23 cellular contexts compared by ENCODE assay signal in the genomic region with DNA sequence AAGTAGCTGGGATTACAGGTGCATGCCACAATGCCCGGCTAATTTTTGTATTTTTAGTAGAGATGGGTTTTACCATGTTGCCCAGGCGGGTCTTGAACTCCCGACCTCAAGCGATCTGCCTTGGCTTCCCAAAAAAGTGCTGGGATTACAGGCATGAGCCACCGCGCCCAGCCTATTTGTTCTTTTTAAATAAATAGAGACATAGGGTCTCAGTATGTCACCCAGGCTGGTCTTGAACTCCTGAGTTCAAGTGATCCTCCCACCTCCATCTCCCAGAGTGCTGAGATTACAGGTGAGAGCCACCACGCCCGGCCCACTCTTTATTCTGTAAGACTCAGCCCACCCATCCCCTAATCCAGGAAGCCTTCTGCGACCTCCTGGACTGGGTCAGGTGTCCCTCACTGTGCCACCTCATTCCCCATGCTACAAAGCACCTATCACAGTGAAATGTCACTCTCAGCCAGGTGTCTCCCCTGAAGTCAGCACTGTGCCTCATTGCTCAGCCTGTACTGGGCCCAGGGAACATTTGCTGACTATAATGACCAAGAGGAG. TPM values are rescaled to one million over a fixed set of nuclear protein-coding genes. Genes with fewer than 3 reads are reported as not detected.
A peak's percentile ranks its signal among the peaks of the same experiment; 100 is the strongest.
DNase-seq lines count a peak whose midpoint lies in the region; ATAC-seq and TF ChIP-seq lines count a peak whose summit lies in the region.
"Had no signal": no experiment of that assay in that cellular context is flagged by ENCODE, and none has a peak within 500 bp of the region (broad histone marks: within the 10 kb centered on the region; RNA-seq: fewer than 3 reads in every experiment).

No MANE protein-coding gene starts in this region.

- H3K36me3 ChIP-seq in endodermal cell (ENCODE audit: control insufficient read depth, insufficient read depth, low read length) (peaks cover 15% of the 10 kb centered on the region), neutrophil (peaks cover 47% of the 10 kb centered on the region), tibial nerve (peaks cover 0 to 38% (median 4%) of the 10 kb centered on the region in 3 donors)
- H3K36me3 ChIP-seq: MG63 had no signal

- H3K9me3 ChIP-seq in endodermal cell (ENCODE audit: control insufficient read depth, low read length) (no peaks in the 10 kb centered on the region), neutrophil (no peaks in the 10 kb centered on the region), tibial nerve (no peaks in the 10 kb centered on the region)
- H3K9me3 ChIP-seq: MG63, upper lobe of right lung had no signal

- H3K27me3 Mint-ChIP-seq in activated naive CD4-positive, alpha-beta T cell treated with anti-CD3 and anti-CD28 coated beads, Interleukin-2, amount 10 ng/mL, durations not matched to agents 7 days and 5 days: peaks cover 20% of the 10 kb centered on the region
- H3K27me3 Mint-ChIP-seq in activated naive CD4-positive, alpha-beta T cell treated with anti-CD3 and anti-CD28 coated beads for 36 hours (ENCODE audit: low read depth): no peaks in the 10 kb centered on the region
- no peaks in the 10 kb centered on the region for H3K27me3 Mint-ChIP-seq in endodermal cell (ENCODE audit: insufficient read depth)
- H3K27me3 Mint-ChIP-seq in stimulated activated naive CD8-positive, alpha-beta T cell treated with anti-CD3 and anti-CD28 coated beads, Interleukin-15, amount 100 ng/mL, for 72 hours: no peaks in the 10 kb centered on the region
- H3K27me3 Mint-ChIP-seq: activated CD4-positive, alpha-beta memory T cell treated with anti-CD3 and anti-CD28 coated beads for 36 hours; dendritic cell treated with granulocyte-macrophage colony-stimulating factor and Interleukin-4, amounts not matched to agents 40 ng/mL and 50 ng/mL, for 4 days; stimulated activated memory B cell treated with anti-CD40 and anti-IgM and Interleukin-4, amounts not matched to agents 10 μg/mL and 1 μg/mL and 100 μg/mL, for 72 hours had no signal

- H3K27ac Mint-ChIP-seq in activated naive CD4-positive, alpha-beta T cell treated with anti-CD3 and anti-CD28 coated beads, Interleukin-2, amount 10 ng/mL, durations not matched to agents 7 days and 5 days: no peak overlapping the region
- no peak overlapping the region for H3K27ac Mint-ChIP-seq in activated naive CD4-positive, alpha-beta T cell treated with anti-CD3 and anti-CD28 coated beads for 36 hours
- no peak overlapping the region for H3K27ac Mint-ChIP-seq in endodermal cell
- no peak overlapping the region for H3K27ac Mint-ChIP-seq in stimulated activated naive CD8-positive, alpha-beta T cell treated with anti-CD3 and anti-CD28 coated beads, Interleukin-15, amount 100 ng/mL, for 72 hours
- H3K27ac Mint-ChIP-seq: activated CD4-positive, alpha-beta memory T cell treated with anti-CD3 and anti-CD28 coated beads for 36 hours; activated naive CD4-positive, alpha-beta T cell treated with anti-CD3 and anti-CD28 coated beads, Interleukin-2, amount 50 U/mL, for 72 hours; stimulated activated memory B cell treated with anti-CD40 and anti-IgM and Interleukin-4, amounts not matched to agents 10 μg/mL and 1 μg/mL and 100 μg/mL, for 72 hours had no signal

- TF ChIP-seq POLR2A in tibial nerve (IDR thresholded peaks at IDR 0.05): no peak

- WGBS in endodermal cell (ENCODE audit: insufficient coverage in 1 of 2, insufficient read length in 1 of 2), 2 experiments: 95 to 100% methylated on average over 4 to 9 of the region's 9 CpGs
- WGBS in tibial nerve, 2 donors: 94 to 98% methylated on average over 9 of the region's 9 CpGs

- no peak for ATAC-seq in GM18861 (IDR thresholded peaks at IDR 0.05; ENCODE audit: unreplicated experiment)
- ATAC-seq in stimulated activated naive CD8-positive, alpha-beta T cell treated with anti-CD3 and anti-CD28 coated beads, Interleukin-15, amount 100 ng/mL, for 72 hours: no peak
- ATAC-seq: activated naive CD4-positive, alpha-beta T cell treated with anti-CD3 and anti-CD28 coated beads, Interleukin-2, amount 50 U/mL, for 72 hours; stimulated activated memory B cell treated with anti-CD40 and anti-IgM and Interleukin-4, amounts not matched to agents 10 μg/mL and 1 μg/mL and 100 μg/mL, for 72 hours; upper lobe of right lung had no signal

- CTCF ChIA-PET in activated naive CD4-positive, alpha-beta T cell treated with anti-CD3 and anti-CD28 coated beads, Interleukin-2, amount 10 ng/mL, durations not matched to agents 7 days and 5 days (lab: Charles Lee): interaction anchor here (1.3 to 2.2 kb wide), 2 partner anchors 29 to 322 kb away, joined by 3 to 8 read pairs; no protein-coding TSS in a partner anchor
- CTCF ChIA-PET in activated naive CD4-positive, alpha-beta T cell treated with anti-CD3 and anti-CD28 coated beads for 36 hours (lab: Charles Lee): interaction anchor here (2.5 kb wide), 1 partner anchor 29 kb away, joined by 5 read pairs; no protein-coding TSS in a partner anchor

- no peak for TF ChIP-seq EP300 in tibial nerve (IDR thresholded peaks at IDR 0.05)

- intact Hi-C loops in activated naive CD4-positive, alpha-beta T cell treated with anti-CD3 and anti-CD28 coated beads for 36 hours (cut with micrococcal nuclease): loop anchor here (5.0 to 10.0 kb wide), 2 partner anchors 74 to 243 kb away; a partner anchor contains a TSS

- H3K36me3 Mint-ChIP-seq in activated naive CD4-positive, alpha-beta T cell treated with anti-CD3 and anti-CD28 coated beads, Interleukin-2, amount 10 ng/mL, durations not matched to agents 7 days and 5 days: peaks cover 16% of the 10 kb centered on the region
- H3K36me3 Mint-ChIP-seq in activated naive CD4-positive, alpha-beta T cell treated with anti-CD3 and anti-CD28 coated beads for 36 hours (ENCODE audit: low read depth): peaks cover 3% of the 10 kb centered on the region
- H3K36me3 Mint-ChIP-seq in endodermal cell (ENCODE audit: low read depth): peaks cover 23% of the 10 kb centered on the region

- no peak overlapping the region for H3K9ac ChIP-seq in endodermal cell (ENCODE audit: extremely low read depth, low read length, poor library complexity, severe bottlenecking)

- peaks cover 9% of the 10 kb centered on the region for H3K4me1 ChIP-seq in endodermal cell (ENCODE audit: control insufficient read depth, insufficient read depth, low read length)
- peaks cover 29 to 33% of the 10 kb centered on the region in 2 experiments for H3K4me1 ChIP-seq in neutrophil (ENCODE audit: control insufficient read depth in 1 of 2, insufficient read depth in 1 of 2, low read depth in 1 of 2, low read length in 1 of 2)
- H3K4me1 ChIP-seq in tibial nerve: peaks cover 0 to 56% (median 28%) of the 10 kb centered on the region in 4 donors

- peaks cover 18% of the 10 kb centered on the region for H3K4me1 Mint-ChIP-seq in activated naive CD4-positive, alpha-beta T cell treated with anti-CD3 and anti-CD28 coated beads, Interleukin-2, amount 10 ng/mL, durations not matched to agents 7 days and 5 days
- H3K4me1 Mint-ChIP-seq in activated naive CD4-positive, alpha-beta T cell treated with anti-CD3 and anti-CD28 coated beads for 36 hours (ENCODE audit: low read depth): peaks cover 19% of the 10 kb centered on the region
- H3K4me1 Mint-ChIP-seq in endodermal cell: peaks cover 22% of the 10 kb centered on the region
- peaks cover 51% of the 10 kb centered on the region for H3K4me1 Mint-ChIP-seq in stimulated activated naive CD8-positive, alpha-beta T cell treated with anti-CD3 and anti-CD28 coated beads, Interleukin-15, amount 100 ng/mL, for 72 hours

- no peaks in the 10 kb centered on the region for H3K9me3 Mint-ChIP-seq in activated naive CD4-positive, alpha-beta T cell treated with anti-CD3 and anti-CD28 coated beads, Interleukin-2, amount 10 ng/mL, durations not matched to agents 7 days and 5 days
- H3K9me3 Mint-ChIP-seq in activated naive CD4-positive, alpha-beta T cell treated with anti-CD3 and anti-CD28 coated beads for 36 hours: no peaks in the 10 kb centered on the region
- no peaks in the 10 kb centered on the region for H3K9me3 Mint-ChIP-seq in endodermal cell
- H3K9me3 Mint-ChIP-seq in stimulated activated naive CD8-positive, alpha-beta T cell treated with anti-CD3 and anti-CD28 coated beads, Interleukin-15, amount 100 ng/mL, for 72 hours: no peaks in the 10 kb centered on the region
- H3K9me3 Mint-ChIP-seq: activated CD4-positive, alpha-beta memory T cell treated with anti-CD3 and anti-CD28 coated beads for 36 hours; activated naive CD4-positive, alpha-beta T cell treated with anti-CD3 and anti-CD28 coated beads, Interleukin-2, amount 50 U/mL, for 72 hours; dendritic cell treated with granulocyte-macrophage colony-stimulating factor and Interleukin-4, amounts not matched to agents 40 ng/mL and 50 ng/mL, for 4 days; stimulated activated memory B cell treated with anti-CD40 and anti-IgM and Interleukin-4, amounts not matched to agents 10 μg/mL and 1 μg/mL and 100 μg/mL, for 72 hours had no signal

- TF ChIP-seq CTCF in endodermal cell (conservative IDR thresholded peaks at IDR 0.05) (no peak), neutrophil (IDR thresholded peaks at IDR 0.05) (no peak), tibial nerve (IDR thresholded peaks at IDR 0.05) (no peak)

- no peak overlapping the region for H3K4me3 Mint-ChIP-seq in activated naive CD4-positive, alpha-beta T cell treated with anti-CD3 and anti-CD28 coated beads, Interleukin-2, amount 10 ng/mL, durations not matched to agents 7 days and 5 days
- H3K4me3 Mint-ChIP-seq in activated naive CD4-positive, alpha-beta T cell treated with anti-CD3 and anti-CD28 coated beads for 36 hours: no peak overlapping the region
- no peak overlapping the region for H3K4me3 Mint-ChIP-seq in endodermal cell
- peak overlapping the region in 1 of 2 donors; percentile 38 for H3K4me3 Mint-ChIP-seq in stimulated activated naive CD8-positive, alpha-beta T cell treated with anti-CD3 and anti-CD28 coated beads, Interleukin-15, amount 100 ng/mL, for 72 hours
- H3K4me3 Mint-ChIP-seq: activated CD4-positive, alpha-beta memory T cell treated with anti-CD3 and anti-CD28 coated beads for 36 hours; dendritic cell treated with granulocyte-macrophage colony-stimulating factor and Interleukin-4, amounts not matched to agents 40 ng/mL and 50 ng/mL, for 4 days; stimulated activated memory B cell treated with anti-CD40 and anti-IgM and Interleukin-4, amounts not matched to agents 10 μg/mL and 1 μg/mL and 100 μg/mL, for 72 hours had no signal

- no peaks in the 10 kb centered on the region for H3K27me3 ChIP-seq in endodermal cell (ENCODE audit: control insufficient read depth, insufficient read depth, low read length, poor library complexity, severe bottlenecking)
- no peaks in the 10 kb centered on the region for H3K27me3 ChIP-seq in neutrophil
- no peaks in the 10 kb centered on the region for H3K27me3 ChIP-seq in tibial nerve
- H3K27me3 ChIP-seq: MG63, upper lobe of right lung had no signal

- DNase-seq in activated naive CD4-positive, alpha-beta T cell treated with anti-CD3 and anti-CD28 coated beads, Interleukin-2, amount 10 ng/mL, durations not matched to agents 7 days and 5 days: peak; percentile 19
- DNase-seq in activated naive CD4-positive, alpha-beta T cell treated with anti-CD3 and anti-CD28 coated beads for 36 hours: no peak
- DNase-seq in endodermal cell: peak; percentile 47
- no peak for DNase-seq in tibial nerve (ENCODE audit: low spot score in 2 of 2)
- no peak for DNase-seq in stimulated activated naive CD8-positive, alpha-beta T cell treated with anti-CD3 and anti-CD28 coated beads, Interleukin-15, amount 100 ng/mL, for 72 hours
- no peak for DNase-seq in HK-2 (ENCODE audit: unreplicated experiment)
- DNase-seq: activated CD4-positive, alpha-beta memory T cell treated with anti-CD3 and anti-CD28 coated beads for 36 hours; activated T-cell treated with anti-CD3 and anti-CD28 coated beads, Interleukin-2, amount 50 U/mL, for 48 hours; C1 segment of cervical spinal cord; DMS 273 treated with DMSO at 0.1 percent for 48 hours; GDM1; IMR-90; MG63; midbrain; SIG-M5; T-helper 1 cell had no signal

- H3K27ac ChIP-seq in endodermal cell (ENCODE audit: low read depth, low read length) (no peak overlapping the region), neutrophil (peak overlapping the region; percentile 21), tibial nerve (peak overlapping the region in 3 of 4 donors; percentile 93 to 99 (median 99))
- H3K27ac ChIP-seq: HL-60, upper lobe of right lung had no signal

- no peak overlapping the region for H3K4me3 ChIP-seq in endodermal cell (ENCODE audit: low read length)
- no peak overlapping the region for H3K4me3 ChIP-seq in neutrophil (ENCODE audit: low read depth in 1 of 2, low read length in 1 of 2)
- no peak overlapping the region for H3K4me3 ChIP-seq in tibial nerve
- H3K4me3 ChIP-seq: MG63, upper lobe of right lung had no signal

RNA-seq across cellular contexts. Expression of a gene that starts 2.8 kb away (rescaled TPM):
- 10 to 100 TPM; 17.0 to 22.4 TPM for total RNA-seq in activated naive CD4-positive, alpha-beta T cell treated with anti-CD3 and anti-CD28 coated beads for 36 hours
- total RNA-seq in endodermal cell (10 to 100 TPM; 18.8 to 19.1 TPM), tibial nerve (100 to 1,000 TPM in 1 of 4 donors, 10 to 100 TPM in 3; 38.7 to 108 (median 53.2) TPM)
- 28.4 TPM for polyA plus RNA-seq in endodermal cell (2013, experiment 1 of 2)
- 30.6 TPM for polyA plus RNA-seq in endodermal cell (2013, experiment 2 of 2)

RNA-seq across cellular contexts. Expression of a gene that starts 56.2 kb away (rescaled TPM):
- 10 to 100 TPM; 27.6 to 28.1 TPM for total RNA-seq in activated naive CD4-positive, alpha-beta T cell treated with anti-CD3 and anti-CD28 coated beads for 36 hours
- total RNA-seq in endodermal cell (10 to 100 TPM; 69.8 to 72.0 TPM), tibial nerve (10 to 100 TPM in 3 of 4 donors, 1 to 10 TPM in 1; 9.9 to 45.7 (median 29.0) TPM)
- 43.6 TPM for polyA plus RNA-seq in endodermal cell (2013, experiment 1 of 2)
- 44.5 TPM for polyA plus RNA-seq in endodermal cell (2013, experiment 2 of 2)

RNA-seq across cellular contexts. Expression of a gene that starts 56.3 kb away (rescaled TPM):
- 100 to 1,000 TPM; 325 TPM for total RNA-seq in activated naive CD4-positive, alpha-beta T cell treated with anti-CD3 and anti-CD28 coated beads for 36 hours
- 100 to 1,000 TPM; 211 to 253 TPM for total RNA-seq in endodermal cell
- 179 TPM for polyA plus RNA-seq in endodermal cell (2013, experiment 1 of 2)
- 157 TPM for polyA plus RNA-seq in endodermal cell (2013, experiment 2 of 2)
- 10 to 100 TPM; 57.1 to 81.0 (median 69.4) TPM for total RNA-seq in tibial nerve

Comparison
In these comparisons a context has a peak if more than half of its experiments do, and no peak if none do; other contexts are left out.
1. DNase-seq: peak in activated naive CD4-positive, alpha-beta T cell treated with anti-CD3 and anti-CD28 coated beads, Interleukin-2, amount 10 ng/mL, durations not matched to agents 7 days and 5 days (single experiment) and endodermal cell (single experiment); none in activated naive CD4-positive, alpha-beta T cell treated with anti-CD3 and anti-CD28 coated beads for 36 hours (single experiment), tibial nerve (0 of 2), stimulated activated naive CD8-positive, alpha-beta T cell treated with anti-CD3 and anti-CD28 coated beads, Interleukin-15, amount 100 ng/mL, for 72 hours (0 of 2) and HK-2 (single experiment).